ENCODE assay signal across 12 cellular contexts in genomic region chr10:98074315-98074911, GRCh38. TPM values are rescaled to one million over a fixed set of nuclear protein-coding genes. Genes with fewer than 3 reads are reported as not detected.
DNase-seq lines count a peak whose midpoint lies in the region; ATAC-seq and TF ChIP-seq lines count a peak whose summit lies in the region.
"Had no signal": no experiment of that assay in that cellular context is flagged by ENCODE, and none has a peak within 500 bp of the region (broad histone marks: within the 10 kb centered on the region; RNA-seq: fewer than 3 reads in every experiment).

No MANE protein-coding gene starts in this region.

- H3K9me3 ChIP-seq in adrenal gland (replicated peaks in 1 of 3) (no peaks in the 10 kb centered on the region), osteoblast (ENCODE audit: low read depth, low read length) (no peaks in the 10 kb centered on the region)
- H3K9me3 ChIP-seq: heart left ventricle had no signal

- 3 to 9% (median 5%) methylated on average over 2 of the region's 2 CpGs for WGBS in adrenal gland, 4 donors

- H3K27ac ChIP-seq in adrenal gland (no peak overlapping the region), osteoblast (ENCODE audit: low read depth, low read length) (no peak overlapping the region)
- H3K27ac ChIP-seq: heart left ventricle had no signal

- H2AFZ ChIP-seq in osteoblast (ENCODE audit: low read length) = no peak overlapping the region

- intact Hi-C loops in adrenal gland (cut with DNase I) = no loop called here

- no peaks in the 10 kb centered on the region for H3K79me2 ChIP-seq in osteoblast (ENCODE audit: insufficient read depth, low read length)

- no peak for TF ChIP-seq POLR2A in adrenal gland (IDR thresholded peaks at IDR 0.05)

- H3K36me3 ChIP-seq in adrenal gland (replicated peaks in 1 of 2) (no peaks in the 10 kb centered on the region), osteoblast (ENCODE audit: insufficient read depth, low read length) (no peaks in the 10 kb centered on the region)
- H3K36me3 ChIP-seq: heart left ventricle had no signal

- no peaks in the 10 kb centered on the region for H4K20me1 ChIP-seq in osteoblast (ENCODE audit: insufficient read depth, low read length)

- DNase-seq in EH (ENCODE audit: low read depth) = peak; percentile 12
- peak; percentile 11 for DNase-seq in Jurkat, Clone E6-1 (ENCODE audit: low read depth, low spot score)
- DNase-seq in adrenal gland = peak in 4 of 7 donors; percentile 12 to 28 (median 19)
- DNase-seq in iPS-NIHi11 (ENCODE audit: low spot score) = peak; percentile 62
- DNase-seq in osteoblast (ENCODE audit: insufficient read length, low spot score, missing footprints) = no peak
- no peak for DNase-seq in anterior cingulate cortex (lab: John Stamatoyannopoulos, UW)
- DNase-seq in effector CD8-positive, alpha-beta T cell (lab: John Stamatoyannopoulos, UW) = no peak
- DNase-seq: activated T-cell treated with anti-CD3 and anti-CD28 coated beads, Interleukin-2, amount 50 U/mL, for 1 hour; heart left ventricle; naive B cell; NCI-H524 treated with DMSO at 0.1 percent for 48 hours had no signal

- TF ChIP-seq CTCF in adrenal gland (IDR thresholded peaks at IDR 0.05) (no peak), osteoblast (IDR thresholded peaks at IDR 0.05; ENCODE audit: extremely low read depth, low read depth, low read length) (no peak)

- ATAC-seq in GM21526 (IDR thresholded peaks at IDR 0.05; ENCODE audit: low FRiP score, unreplicated experiment) = no peak
- ATAC-seq: heart left ventricle had no signal

- H3K27me3 ChIP-seq in adrenal gland (peaks cover 8% of the 10 kb centered on the region), osteoblast (ENCODE audit: insufficient read depth, low read length) (no peaks in the 10 kb centered on the region)

- H3K4me2 ChIP-seq in osteoblast (ENCODE audit: insufficient read depth, low read length) = no peak overlapping the region

- H3K4me1 ChIP-seq in adrenal gland (replicated peaks in 1 of 2) (no peaks in the 10 kb centered on the region), osteoblast (ENCODE audit: insufficient read depth, low read length) (no peaks in the 10 kb centered on the region)
- H3K4me1 ChIP-seq: heart left ventricle had no signal

- H3K4me3 ChIP-seq in Jurkat, Clone E6-1 (ENCODE audit: low read length) = no peak overlapping the region
- no peak overlapping the region for H3K4me3 ChIP-seq in adrenal gland
- H3K4me3 ChIP-seq in osteoblast (ENCODE audit: insufficient read depth, low read length) = no peak overlapping the region
- H3K4me3 ChIP-seq: heart left ventricle had no signal

RNA-seq across cellular contexts. Expression of gene CRTAC1, which starts 44.0 kb away (rescaled TPM):
- not detected for polyA plus RNA-seq in Jurkat, Clone E6-1 (2012; ENCODE audit: insufficient read depth, insufficient read length)
- total RNA-seq in adrenal gland (under 1 TPM in 4 of 8 donors, not detected in 4; 0.26 to 0.97 (median 0.48) TPM), osteoblast (not detected in 2 replicates)
- 1 to 10 TPM in 1 of 3 donors, under 1 TPM in 2; 0.09 to 1.4 (median 0.72) TPM for polyA plus RNA-seq in adrenal gland

Comparison
In these comparisons a context has a peak if more than half of its experiments do, and no peak if none do; other contexts are left out.
1. DNase-seq: peak in EH (single experiment), Jurkat, Clone E6-1 (single experiment), adrenal gland (4 of 7) and iPS-NIHi11 (single experiment); none in osteoblast (single experiment), anterior cingulate cortex (0 of 58) and effector CD8-positive, alpha-beta T cell (single experiment).